In genomic region chr7:25658375-25658774, GRCh38 we compare ENCODE assay signal across 27 cellular contexts.
"Had no signal": no experiment of that assay in that cellular context is flagged by ENCODE, and none has a peak within 500 bp of the region (broad histone marks: within the 10 kb centered on the region; RNA-seq: fewer than 3 reads in every experiment).

No MANE protein-coding gene starts in this region.

- FAIRE-seq: islet of Langerhans had no signal

- H3K4me3 ChIP-seq: colonic mucosa, gastrocnemius medialis, mucosa of descending colon, neural progenitor cell, prostate gland, skin epidermis, spleen, thoracic aorta, tibial nerve, upper lobe of right lung, vagina had no signal

- H3K27ac ChIP-seq: colonic mucosa, epithelial cell of prostate, gastrocnemius medialis, neural progenitor cell, prostate gland, skin epidermis, spleen, thoracic aorta, tibial nerve, upper lobe of right lung, vagina had no signal

- H3K27me3 ChIP-seq: colonic mucosa, gastrocnemius medialis, neural progenitor cell, spleen, tibial nerve, upper lobe of right lung, vagina had no signal

- DNase-seq: colonic mucosa; effector CD8-positive, alpha-beta T cell; endodermal cell; foreskin fibroblast; gastrocnemius medialis; head of caudate nucleus; hippocampal formation; left colon; mesenchymal stem cell; mucosa of descending colon; naive B cell; right cardiac atrium; spleen; stimulated activated CD4-positive, alpha-beta T cell treated with anti-CD3 and anti-CD28 coated beads, Interleukin-4, amount 100 ng/mL, for 4 hours; stimulated activated naive CD8-positive, alpha-beta T cell treated with anti-CD3 and anti-CD28 coated beads, Interleukin-15, Interleukin-2, amounts not matched to agents 100 U/mL and 50 U/mL, for 24 hours; upper lobe of right lung had no signal

- ATAC-seq: esophagus mucosa; gastrocnemius medialis; left colon; mucosa of descending colon; natural killer cell treated with Interleukin-12 subunit alpha and Interleukin-12 subunit beta and Interleukin-15 and Interleukin-18, amount 100 ng/mL, for 72 hours; stimulated activated memory B cell treated with anti-CD40 and anti-IgM and Interleukin-4, amounts not matched to agents 10 μg/mL and 1 μg/mL and 100 μg/mL, for 72 hours; stimulated activated naive CD8-positive, alpha-beta T cell treated with anti-CD3 and anti-CD28 coated beads, Interleukin-15, Interleukin-2, amounts not matched to agents 100 U/mL and 50 U/mL, for 24 hours; upper lobe of right lung had no signal

- H3K36me3 ChIP-seq: colonic mucosa, gastrocnemius medialis, neural progenitor cell, prostate gland, spleen, thoracic aorta, tibial nerve, upper lobe of right lung, vagina had no signal

- H3K9me3 ChIP-seq: colonic mucosa, gastrocnemius medialis, mucosa of descending colon, prostate gland, spleen, thoracic aorta, tibial nerve, upper lobe of right lung, vagina had no signal

- H3K4me1 ChIP-seq: colonic mucosa, prostate gland had no signal
